18 cellular contexts compared by ENCODE assay signal in genomic region chr1:205162301-205162700, GRCh38.
"Had no signal": no experiment of that assay in that cellular context is flagged by ENCODE, and none has a peak within 500 bp of the region (broad histone marks: within the 10 kb centered on the region; RNA-seq: fewer than 3 reads in every experiment).

No MANE protein-coding gene starts in this region.

- H3K4me3 Mint-ChIP-seq: activated CD8-positive, alpha-beta T cell treated with anti-CD3 and anti-CD28 coated beads, Interleukin-2, amount 10 ng/mL, durations not matched to agents 7 days and 5 days; brain; central memory CD8-positive, alpha-beta T cell; neural crest cell; stimulated activated effector memory CD8-positive, alpha-beta T cell treated with anti-CD3 and anti-CD28 coated beads, Interleukin-12 subunit alpha, Interleukin-12 subunit beta, amount 100 ng/mL, for 72 hours had no signal

- H3K4me1 Mint-ChIP-seq: brain; central memory CD8-positive, alpha-beta T cell; neural crest cell had no signal

- H3K27ac Mint-ChIP-seq: activated CD8-positive, alpha-beta T cell treated with anti-CD3 and anti-CD28 coated beads, Interleukin-2, amount 10 ng/mL, durations not matched to agents 7 days and 5 days; brain; stimulated activated effector memory CD8-positive, alpha-beta T cell treated with anti-CD3 and anti-CD28 coated beads, Interleukin-12 subunit alpha, Interleukin-12 subunit beta, amount 100 ng/mL, for 72 hours had no signal

- H3K27ac ChIP-seq: esophagus squamous epithelium, heart left ventricle, left lung, pancreas, right atrium auricular region, transverse colon had no signal

- H3K9me3 ChIP-seq: esophagus squamous epithelium, heart left ventricle, left lung, pancreas, right atrium auricular region, transverse colon had no signal

- H3K27me3 ChIP-seq: dorsolateral prefrontal cortex, esophagus squamous epithelium, heart left ventricle, left lung, pancreas, right atrium auricular region, transverse colon had no signal

- H3K27me3 Mint-ChIP-seq: brain; central memory CD8-positive, alpha-beta T cell had no signal

- ATAC-seq: activated CD8-positive, alpha-beta T cell treated with anti-CD3 and anti-CD28 coated beads, Interleukin-2, amount 10 ng/mL, durations not matched to agents 7 days and 5 days; heart left ventricle; left lung; pancreas; stimulated activated effector memory CD8-positive, alpha-beta T cell treated with anti-CD3 and anti-CD28 coated beads, Interleukin-12 subunit alpha, Interleukin-12 subunit beta, amount 100 ng/mL, for 72 hours had no signal

- H3K4me1 ChIP-seq: esophagus squamous epithelium, left lung, pancreas, right atrium auricular region, transverse colon had no signal

- H3K4me3 ChIP-seq: dorsolateral prefrontal cortex, esophagus squamous epithelium, heart left ventricle, left lung, pancreas, right atrium auricular region, smooth muscle cell, transverse colon had no signal

- H3K9me3 Mint-ChIP-seq: central memory CD8-positive, alpha-beta T cell; stimulated activated effector memory CD8-positive, alpha-beta T cell treated with anti-CD3 and anti-CD28 coated beads, Interleukin-12 subunit alpha, Interleukin-12 subunit beta, amount 100 ng/mL, for 72 hours had no signal

- DNase-seq: activated CD4-positive, alpha-beta T cell treated with anti-CD3 and anti-CD28 coated beads for 48 hours; activated CD8-positive, alpha-beta memory T cell treated with anti-CD3 and anti-CD28 coated beads, Interleukin-2, amount 50 U/mL, for 48 hours; activated CD8-positive, alpha-beta T cell treated with anti-CD3 and anti-CD28 coated beads, Interleukin-2, amount 10 ng/mL, durations not matched to agents 7 days and 5 days; activated naive CD4-positive, alpha-beta T cell treated with Interleukin-2 at 50 U/mL for 16 hours; dorsolateral prefrontal cortex; esophagus squamous epithelium; heart left ventricle; islet precursor cell; left lung; pancreas; T1000; transverse colon had no signal

- H3K4me2 ChIP-seq: smooth muscle cell had no signal
